ENCODE assay signal across 23 cellular contexts in genomic region chr12:1300460-1300859, GRCh38.
DNase-seq lines count a peak whose midpoint lies in the region; ATAC-seq, FAIRE-seq and TF ChIP-seq lines count a peak whose summit lies in the region.
"Had no signal": no experiment of that assay in that cellular context is flagged by ENCODE, and none has a peak within 500 bp of the region (broad histone marks: within the 10 kb centered on the region; RNA-seq: fewer than 3 reads in every experiment).

No MANE protein-coding gene starts in this region.

- no peak for TF ChIP-seq CTCF in GM12878 (IDR thresholded peaks at IDR 0.05 in 2 of 3, conservative IDR thresholded peaks at IDR 0.05 in 1 of 3; ENCODE audit: control insufficient read depth in 2 of 3, extremely low read depth in 1 of 3, insufficient read depth in 1 of 3, low read depth in 3 of 3, low read length in 3 of 3)

- TF ChIP-seq EP300 in GM12878 (IDR thresholded peaks at IDR 0.05; ENCODE audit: borderline replicate concordance in 1 of 2, control insufficient read depth in 1 of 2, low read depth in 2 of 2, low read length in 2 of 2): no peak

- no peak overlapping the region for H3K9ac ChIP-seq in GM12878 (ENCODE audit: control insufficient read depth, insufficient read depth, low read length)
- H3K9ac ChIP-seq: BLaER1 treated with 17β-estradiol and CSF1 and Interleukin-3, amounts not matched to agents 10 nM and 100 nM had no signal

- RAD21 ChIA-PET in GM12878 (lab: Charles Lee; ENCODE audit: unreplicated experiment): interaction anchor here (0.6 kb wide), 1 partner anchor 873 kb away, joined by 4 read pairs; no protein-coding TSS in a partner anchor

- TF ChIP-seq RAD21 in GM12878 (IDR thresholded peaks at IDR 0.05; ENCODE audit: insufficient read depth, low read depth, low read length): no peak

- TF ChIP-seq POLR2A in GM12878 (IDR thresholded peaks at IDR 0.05; ENCODE audit: low read depth, low read length): no peak

- no peaks in the 10 kb centered on the region for H4K20me1 ChIP-seq in GM12878 (ENCODE audit: control insufficient read depth, insufficient read depth)
- H4K20me1 ChIP-seq: BLaER1 treated with 17β-estradiol and CSF1 and Interleukin-3, amounts not matched to agents 10 nM and 100 nM had no signal

- peak; percentile 14 to 33 for DNase-seq in NCI-H526 (lab: John Stamatoyannopoulos, UW)
- peak; percentile 24 for DNase-seq in OCI-M1 (lab: John Stamatoyannopoulos, UW)
- DNase-seq in GM12878 (ENCODE audit: low read depth, low spot score): no peak
- DNase-seq in DMS53 (lab: John Stamatoyannopoulos, UW): no peak
- no peak for DNase-seq in activated T-cell treated with anti-CD3 and anti-CD28 coated beads for 4 hours
- DNase-seq: AML-193; Caco-2; Calu3; CD4-positive, alpha-beta T cell; CD8-positive, alpha-beta T cell; DMS79; DND-41; EL; GDM1 had no signal

- H3K79me2 ChIP-seq in GM12878 (ENCODE audit: control insufficient read depth, insufficient read depth, low read length): no peaks in the 10 kb centered on the region

- 98% methylated on average over 2 of the region's 2 CpGs for WGBS in GM12878 (ENCODE audit: insufficient coverage, insufficient replicate concordance, low lambda C conversion rate, missing lambda C conversion rate)

- no TSS peak for BruUV-seq in GM12878 (replicated peaks; lab: Mats Ljungman, UMichigan)

- ATAC-seq in GM12878 (no peak), HG03442 (IDR thresholded peaks at IDR 0.05; ENCODE audit: unreplicated experiment) (no peak), GM18517 (IDR thresholded peaks at IDR 0.05; ENCODE audit: unreplicated experiment) (no peak)
- ATAC-seq: A549; CD8-positive, alpha-beta T cell had no signal

- H2AFZ ChIP-seq in GM12878 (ENCODE audit: control insufficient read depth, low read depth, low read length): no peak overlapping the region

- in situ Hi-C loops in GM12878 (cut with MboI): no loop called here

- no peaks in the 10 kb centered on the region for H3K27me3 ChIP-seq in GM12878 (replicated peaks in 1 of 2; ENCODE audit: control insufficient read depth in 2 of 2, insufficient read depth in 2 of 2, low read length in 1 of 2)
- H3K27me3 ChIP-seq: BLaER1 treated with 17β-estradiol and CSF1 and Interleukin-3, amounts not matched to agents 10 nM and 100 nM had no signal

- POLR2A ChIA-PET in GM12878 (lab: Charles Lee): no interaction called here

- CTCF ChIA-PET in GM12878 (lab: Yijun Ruan, JAX): interaction anchor here (2.1 kb wide), 1 partner anchor 18 kb away, joined by 6 read pairs; no protein-coding TSS in a partner anchor

- no peaks in the 10 kb centered on the region for H3K4me1 ChIP-seq in GM12878 (ENCODE audit: control insufficient read depth, insufficient read depth, low read length)
- H3K4me1 ChIP-seq: A549, Caco-2 had no signal

- intact Hi-C loops in GM12878 (cut with micrococcal nuclease; ENCODE audit: unreplicated experiment): no loop called here

- H3K4me2 ChIP-seq in GM12878 (ENCODE audit: control insufficient read depth, insufficient read depth): no peak overlapping the region
- H3K4me2 ChIP-seq: A549; BLaER1 treated with 17β-estradiol and CSF1 and Interleukin-3, amounts not matched to agents 10 nM and 100 nM had no signal

- no peaks in the 10 kb centered on the region for H3K9me3 ChIP-seq in GM12878 (replicated peaks; ENCODE audit: control insufficient read depth, insufficient read depth, low read length)
- H3K9me3 ChIP-seq: A549, Caco-2 had no signal

- H3K36me3 ChIP-seq in GM12878 (ENCODE audit: control insufficient read depth in 2 of 2, insufficient read depth in 2 of 2, low read length in 1 of 2): no peaks in the 10 kb centered on the region

- H3K27ac ChIP-seq in GM12878 (ENCODE audit: control insufficient read depth, insufficient read depth): no peak overlapping the region
- H3K27ac ChIP-seq: 22Rv1; A549; BLaER1 treated with 17β-estradiol and CSF1 and Interleukin-3, amounts not matched to agents 10 nM and 100 nM; C4-2B had no signal

- FAIRE-seq in GM12878 (lab: Jason Lieb, UNC) (peak; percentile 70), endometrium (lab: Jason Lieb, UNC) (peak; percentile 94)
- FAIRE-seq: A549, D721Med, GM12891 had no signal

- SMC1A ChIA-PET in GM12878 (lab: Charles Lee; ENCODE audit: uncharacterized antibody, unreplicated experiment): interaction anchor here (0.9 to 2.2 kb wide), 2 partner anchors 183 to 283 kb away, joined by 3 to 10 read pairs; no protein-coding TSS in a partner anchor

- no peak overlapping the region for H3K4me3 ChIP-seq in GM12878
- H3K4me3 ChIP-seq: A549; BLaER1 treated with 17β-estradiol and CSF1 and Interleukin-3, amounts not matched to agents 10 nM and 100 nM had no signal

TF ChIP-seq in GM12878, 131 proteins besides CTCF, POLR2A, EP300 and RAD21:
- TF ChIP-seq PBX3 (IDR thresholded peaks at IDR 0.05; ENCODE audit: insufficient replicate concordance, low read depth, low read length): no peak
- TF ChIP-seq TAF1 (IDR thresholded peaks at IDR 0.05; ENCODE audit: borderline replicate concordance, low read depth, low read length): no peak
- no peak for TF ChIP-seq IRF4 (IDR thresholded peaks at IDR 0.05; ENCODE audit: low read depth, low read length)
- no peak for TF ChIP-seq YBX1 (IDR thresholded peaks at IDR 0.05)
- TF ChIP-seq CEBPB (IDR thresholded peaks at IDR 0.05; ENCODE audit: borderline replicate concordance in 1 of 2, low read depth in 2 of 2, low read length in 2 of 2): no peak
- TF ChIP-seq NFYA (IDR thresholded peaks at IDR 0.05; ENCODE audit: borderline replicate concordance, low read depth, low read length): no peak

Comparison
In these comparisons a context has a peak if more than half of its experiments do, and no peak if none do; other contexts are left out.
1. DNase-seq: peak in NCI-H526 (2 of 2) and OCI-M1 (single experiment); none in GM12878 (single experiment), DMS53 (single experiment) and activated T-cell treated with anti-CD3 and anti-CD28 coated beads for 4 hours (single experiment).